9 cellular contexts compared by ENCODE assay signal in genomic region chr20:21397341-21398108, GRCh38. TPM values are rescaled to one million over a fixed set of nuclear protein-coding genes. Genes with fewer than 3 reads are reported as not detected.
DNase-seq lines count a peak whose midpoint lies in the region; ATAC-seq and TF ChIP-seq lines count a peak whose summit lies in the region.
"Had no signal": no experiment of that assay in that cellular context is flagged by ENCODE, and none has a peak within 500 bp of the region (broad histone marks: within the 10 kb centered on the region; RNA-seq: fewer than 3 reads in every experiment).

TSS of gene NKX2-4 (minus strand) at chr20:21397526. CDS start at chr20:21397399, 127 bp downstream.

- H3K4me1 ChIP-seq in IMR-90 (ENCODE audit: control insufficient read depth, insufficient read depth, low read length) (peaks cover 2% of the 10 kb centered on the region; the same call in 1 of the 2 replicates), mammary epithelial cell (ENCODE audit: insufficient read depth, low read length) (peaks cover 9% of the 10 kb centered on the region), neuron (ENCODE audit: insufficient read depth, low read length) (no peaks in the 10 kb centered on the region), left lung (peaks cover 3 to 19% of the 10 kb centered on the region in 2 donors)

- no peak within 1 kb of the TSS for H2BK120ac ChIP-seq in IMR-90 (ENCODE audit: low read depth, low read length)

- CTCF ChIA-PET in IMR-90 (lab: Yijun Ruan, JAX) (interaction anchor here (1.0 kb wide), 1 partner anchor 62 kb away, joined by 3 read pairs; no protein-coding TSS in a partner anchor), mammary epithelial cell (lab: Charles Lee; ENCODE audit: low non-redundant PET) (no interaction called here)

- in situ Hi-C loops in IMR-90 (cut with MboI; ENCODE audit: low sequenced_read_pairs) (no loop called here), mammary epithelial cell (cut with MboI; ENCODE audit: low sequenced_read_pairs in 2 of 2) (no loop called here)

- no peak within 1 kb of the TSS for H2BK20ac ChIP-seq in IMR-90 (ENCODE audit: low read depth, low read length)

- DNase-seq in COLO668 (lab: John Stamatoyannopoulos, UW; ENCODE audit: unreplicated experiment) (peak; percentile 71), IMR-90 (no peak), mammary epithelial cell (no peak), COLO829 (ENCODE audit: low spot score) (no peak), left lung (no peak)

- no peak within 1 kb of the TSS for H4K91ac ChIP-seq in IMR-90 (ENCODE audit: insufficient read depth, low read depth, low read length)

- no peak within 1 kb of the TSS for H2BK15ac ChIP-seq in IMR-90 (ENCODE audit: low read depth, low read length)

- H4K5ac ChIP-seq in IMR-90 (ENCODE audit: low read depth, low read length), result no peak within 1 kb of the TSS

- TF ChIP-seq POLR2A in IMR-90 (IDR thresholded peaks at IDR 0.05; ENCODE audit: low read depth, low read length), result no peak

- H3K9ac ChIP-seq in IMR-90 (ENCODE audit: low read depth, low read length), result no peak within 1 kb of the TSS
- H3K9ac ChIP-seq in mammary epithelial cell (ENCODE audit: insufficient read depth, low read length), result no peak within 1 kb of the TSS

- no peaks in the 10 kb centered on the region for H3K9me1 ChIP-seq in IMR-90 (ENCODE audit: insufficient read depth, low read length)

- WGBS in IMR-90 (ENCODE audit: extremely low coverage in 2 of 2, insufficient read length in 1 of 2), 2 experiments, result 18% methylated on average over 2 of the region's 57 CpGs; no CpG with 5 or more reads in 1 of the 2 experiments
- 5% methylated on average over 7 of the region's 57 CpGs for WGBS in mammary epithelial cell (ENCODE audit: low coverage, missing lambda C conversion rate)

- H3K56ac ChIP-seq in IMR-90 (ENCODE audit: extremely low read depth, insufficient read depth, low read length), result no peak within 1 kb of the TSS

- H3K23ac ChIP-seq in IMR-90 (ENCODE audit: low read depth, low read length), result no peak within 1 kb of the TSS

- TF ChIP-seq RAD21 in IMR-90 (IDR thresholded peaks at IDR 0.05; ENCODE audit: low read length), result no peak

- no peak within 1 kb of the TSS for H3K18ac ChIP-seq in IMR-90 (ENCODE audit: low read depth, low read length)

- no peak within 1 kb of the TSS for H2AK5ac ChIP-seq in IMR-90 (ENCODE audit: low read depth, low read length)

- no peak for TF ChIP-seq CTCF in IMR-90 (conservative IDR thresholded peaks at IDR 0.05; ENCODE audit: low read depth, low read length)
- no peak for TF ChIP-seq CTCF in mammary epithelial cell (conservative IDR thresholded peaks at IDR 0.05 in 1 of 2, IDR thresholded peaks at IDR 0.05 in 1 of 2; ENCODE audit: extremely low read depth in 1 of 2, insufficient read depth in 1 of 2, low read depth in 1 of 2, low read length in 2 of 2)
- no peak for TF ChIP-seq CTCF in left lung (IDR thresholded peaks at IDR 0.05)

- peak within 1 kb of the TSS; percentile 57 for H2AK9ac ChIP-seq in IMR-90 (replicated peaks; ENCODE audit: low read depth, low read length, poor library complexity)

- H3K9me3 ChIP-seq in IMR-90 (ENCODE audit: control insufficient read depth, insufficient read depth, low read length) (peaks cover 16% of the 10 kb centered on the region), mammary epithelial cell (replicated peaks; ENCODE audit: insufficient read depth, low read length) (no peaks in the 10 kb centered on the region), neuron (ENCODE audit: low read length) (no peaks in the 10 kb centered on the region), left lung (no peaks in the 10 kb centered on the region)

- no peaks in the 10 kb centered on the region for H3K36me3 ChIP-seq in IMR-90 (ENCODE audit: control insufficient read depth, insufficient read depth, low read length)
- no peaks in the 10 kb centered on the region for H3K36me3 ChIP-seq in mammary epithelial cell (ENCODE audit: insufficient read depth, low read length)
- H3K36me3 ChIP-seq in neuron (ENCODE audit: insufficient read depth, low read length), result no peaks in the 10 kb centered on the region
- H3K36me3 ChIP-seq in left lung, result no peaks in the 10 kb centered on the region

- dilution Hi-C loops in IMR-90 (cut with HindIII; ENCODE audit: low sequenced_read_pairs, unreplicated experiment) (no loop called here), mammary epithelial cell (cut with HindIII; ENCODE audit: low sequenced_read_pairs) (no loop called here)

- no peak for ATAC-seq in IMR-90 (ENCODE audit: low read depth)
- ATAC-seq in left lung, result no peak
- no peak for ATAC-seq in HG03432 (IDR thresholded peaks at IDR 0.05; ENCODE audit: unreplicated experiment)
- ATAC-seq in GM21723 (IDR thresholded peaks at IDR 0.05; ENCODE audit: unreplicated experiment), result no peak

- no peak within 1 kb of the TSS for H3K4me3 ChIP-seq in IMR-90 (ENCODE audit: insufficient read depth, low read depth, low read length)
- peak within 1 kb of the TSS in 1 of 3 experiments; percentile 6 for H3K4me3 ChIP-seq in mammary epithelial cell (replicated peaks in 1 of 3; ENCODE audit: insufficient read depth in 1 of 3, low read depth in 2 of 3, low read length in 3 of 3)
- no peak within 1 kb of the TSS for H3K4me3 ChIP-seq in neuron (ENCODE audit: low read length)
- H3K4me3 ChIP-seq in left lung, result peak within 1 kb of the TSS in 1 of 2 donors; percentile 16

- no peak within 1 kb of the TSS for H4K8ac ChIP-seq in IMR-90 (ENCODE audit: low read depth in 2 of 2, low read length in 2 of 2)

- H4K20me1 ChIP-seq in IMR-90 (ENCODE audit: insufficient read depth, low read length), result no peaks in the 10 kb centered on the region
- H4K20me1 ChIP-seq in mammary epithelial cell (ENCODE audit: insufficient read depth, low read length), result peaks cover 6% of the 10 kb centered on the region

- H3K27ac ChIP-seq in IMR-90 (ENCODE audit: insufficient read depth, low read length), result no peak within 1 kb of the TSS
- no peak within 1 kb of the TSS for H3K27ac ChIP-seq in mammary epithelial cell (ENCODE audit: insufficient read depth, low read depth, low read length)
- no peak within 1 kb of the TSS for H3K27ac ChIP-seq in left lung

- H3K79me2 ChIP-seq in mammary epithelial cell (ENCODE audit: insufficient read depth, low read length), result no peaks in the 10 kb centered on the region

- H3K27me3 ChIP-seq in IMR-90 (ENCODE audit: control insufficient read depth, insufficient read depth, low read length), result peaks cover 72% of the 10 kb centered on the region
- H3K27me3 ChIP-seq in mammary epithelial cell (ENCODE audit: insufficient read depth, low read length), result peaks cover 46% of the 10 kb centered on the region
- H3K27me3 ChIP-seq in neuron (ENCODE audit: insufficient read depth, low read length), result peaks cover 86% of the 10 kb centered on the region
- peaks cover 100% of the 10 kb centered on the region in 2 donors for H3K27me3 ChIP-seq in left lung

- POLR2A ChIA-PET in IMR-90 (lab: Charles Lee; ENCODE audit: unreplicated experiment), result no interaction called here

- no peak within 1 kb of the TSS for H3K4ac ChIP-seq in IMR-90 (ENCODE audit: low read depth, low read length)

- H2BK5ac ChIP-seq in IMR-90 (ENCODE audit: low read depth, low read length, poor library complexity, severe bottlenecking), result no peak within 1 kb of the TSS

- no peak within 1 kb of the TSS for H3K14ac ChIP-seq in IMR-90 (replicated peaks; ENCODE audit: low read depth, low read length)

- intact Hi-C loops in IMR-90 (cut with micrococcal nuclease) (loop anchor here (10.0 kb wide), 1 partner anchor 163 kb away; no protein-coding TSS in a partner anchor), mammary epithelial cell (cut with micrococcal nuclease) (loop anchor here (5.0 kb wide), 1 partner anchor 95 kb away; the partner anchor contains the start of gene XRN2), left lung (cut with DNase I) (no loop called here)

- H3K4me2 ChIP-seq in IMR-90 (ENCODE audit: low read depth, low read length), result no peak within 1 kb of the TSS
- H3K4me2 ChIP-seq in mammary epithelial cell (ENCODE audit: insufficient read depth, low read depth, low read length), result peak within 1 kb of the TSS; percentile 69

- no TSS peak for BruUV-seq in IMR-90 (replicated peaks; lab: Mats Ljungman, UMichigan)
- no TSS peak for BruUV-seq in mammary epithelial cell (replicated peaks; lab: Mats Ljungman, UMichigan)

- no peaks in the 10 kb centered on the region for H3K79me1 ChIP-seq in IMR-90 (ENCODE audit: low read depth in 1 of 2, low read length in 2 of 2)

- H2AFZ ChIP-seq in IMR-90 (replicated peaks; ENCODE audit: low read length, poor library complexity) (peak within 1 kb of the TSS; percentile 77), mammary epithelial cell (ENCODE audit: low read depth, low read length) (peak within 1 kb of the TSS; percentile 65), neuron (ENCODE audit: low read depth, low read length) (peak within 1 kb of the TSS; percentile 65)

TF ChIP-seq in IMR-90, 13 proteins besides CTCF, POLR2A, EP300 and RAD21 (continues in another document):
- TF ChIP-seq RFX5 (IDR thresholded peaks at IDR 0.05; ENCODE audit: low read depth, low read length), result no peak
- no peak for TF ChIP-seq MXI1 (IDR thresholded peaks at IDR 0.05; ENCODE audit: borderline replicate concordance, low read depth, low read length)
- TF ChIP-seq BHLHE40 (IDR thresholded peaks at IDR 0.05; ENCODE audit: low read depth, low read length), result no peak
- TF ChIP-seq ELK1 (IDR thresholded peaks at IDR 0.05; ENCODE audit: borderline replicate concordance, low read depth, low read length), result no peak
- TF ChIP-seq NFE2L2 (IDR thresholded peaks at IDR 0.05; ENCODE audit: low read depth, low read length), result no peak
- no peak for TF ChIP-seq USF2 (IDR thresholded peaks at IDR 0.05; ENCODE audit: low read depth, low read length)
- no peak for TF ChIP-seq SMC3 (IDR thresholded peaks at IDR 0.05; ENCODE audit: low read depth, low read length)
- TF ChIP-seq FOS (IDR thresholded peaks at IDR 0.05; ENCODE audit: low read depth, low read length), result no peak

RNA-seq across cellular contexts. Expression of gene NKX2-4, which starts in this region (rescaled TPM):
- total RNA-seq in IMR-90 (2012; rRNA removed) (not detected in 2 replicates), mammary epithelial cell (not detected), left lung (not detected)
- polyA plus RNA-seq in IMR-90 (2012; rRNA removed) (not detected in 2 replicates), mammary epithelial cell (not detected)
- polyA plus RNA-seq in IMR-90 (2012; cell fraction: cytosol; rRNA removed), result not detected in 2 replicates
- not detected in 2 replicates for polyA plus RNA-seq in IMR-90 (2012; cell fraction: nucleus; rRNA removed; ENCODE audit: low replicate concordance)
- not detected for polyA minus RNA-seq in mammary epithelial cell
- total RNA-seq: posterior vena cava had no signal

Comparison
In these comparisons a context has a peak if more than half of its experiments do, and no peak if none do; other contexts are left out.
1. intact Hi-C loops: an anchor here in IMR-90 (10.0 kb wide) and mammary epithelial cell (5.0 kb wide); none called in left lung.